Comparison of ENCODE assay signal across 1 cellular context in the genomic region with DNA sequence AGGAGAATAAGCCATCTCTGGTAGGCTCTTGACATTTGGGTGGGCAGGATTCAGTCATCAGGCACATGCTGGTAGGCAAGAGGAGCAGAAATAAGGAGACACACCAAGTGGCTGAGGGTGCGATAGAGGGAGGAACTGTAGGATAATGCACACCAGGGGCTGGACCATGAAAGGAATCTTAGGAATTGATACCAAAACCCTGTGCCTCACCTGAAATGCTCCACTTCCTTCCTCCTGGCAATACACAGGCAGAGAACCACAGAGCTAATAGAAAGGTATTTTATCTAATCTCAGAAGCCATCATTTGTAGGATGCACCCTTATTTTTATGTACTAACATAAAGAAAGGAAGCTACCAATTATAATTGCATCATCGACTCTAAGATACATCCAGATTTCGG.
TF ChIP-seq lines count a peak whose summit lies in the region.

No MANE protein-coding gene starts in this region.

TF ChIP-seq in GM23338, 12 proteins besides CTCF, POLR2A, EP300 and RAD21 (continued from another document):
- TF ChIP-seq, protein P1, sequence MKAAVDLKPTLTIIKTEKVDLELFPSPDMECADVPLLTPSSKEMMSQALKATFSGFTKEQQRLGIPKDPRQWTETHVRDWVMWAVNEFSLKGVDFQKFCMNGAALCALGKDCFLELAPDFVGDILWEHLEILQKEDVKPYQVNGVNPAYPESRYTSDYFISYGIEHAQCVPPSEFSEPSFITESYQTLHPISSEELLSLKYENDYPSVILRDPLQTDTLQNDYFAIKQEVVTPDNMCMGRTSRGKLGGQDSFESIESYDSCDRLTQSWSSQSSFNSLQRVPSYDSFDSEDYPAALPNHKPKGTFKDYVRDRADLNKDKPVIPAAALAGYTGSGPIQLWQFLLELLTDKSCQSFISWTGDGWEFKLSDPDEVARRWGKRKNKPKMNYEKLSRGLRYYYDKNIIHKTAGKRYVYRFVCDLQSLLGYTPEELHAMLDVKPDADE (IDR thresholded peaks at IDR 0.05), result no peak
